In genomic region chr17:36813357-36813756, GRCh38 we compare ENCODE assay signal across 15 cellular contexts.
"Had no signal": no experiment of that assay in that cellular context is flagged by ENCODE, and none has a peak within 500 bp of the region (broad histone marks: within the 10 kb centered on the region; RNA-seq: fewer than 3 reads in every experiment).

No MANE protein-coding gene starts in this region.

- H3K4me3 ChIP-seq: esophagus squamous epithelium, gastroesophageal sphincter, ovary, right atrium auricular region, sigmoid colon, skin epidermis had no signal

- H3K4me3 Mint-ChIP-seq: dendritic cell treated with granulocyte-macrophage colony-stimulating factor and Interleukin-4, amounts not matched to agents 40 ng/mL and 50 ng/mL, for 4 days; effector memory CD8-positive, alpha-beta T cell; natural killer cell; neural crest cell had no signal

- FAIRE-seq: colon had no signal

- H3K27me3 ChIP-seq: ovary had no signal

- H3K36me3 ChIP-seq: esophagus squamous epithelium, gastroesophageal sphincter, ovary, right atrium auricular region, sigmoid colon had no signal

- H3K27ac ChIP-seq: esophagus squamous epithelium, gastroesophageal sphincter, ovary, right atrium auricular region, sigmoid colon, skin epidermis had no signal

- H3K27ac Mint-ChIP-seq: dendritic cell treated with granulocyte-macrophage colony-stimulating factor and Interleukin-4, amounts not matched to agents 40 ng/mL and 50 ng/mL, for 4 days; effector memory CD8-positive, alpha-beta T cell; natural killer cell had no signal

- H3K9me3 ChIP-seq: esophagus squamous epithelium, gastroesophageal sphincter, ovary, right atrium auricular region, sigmoid colon had no signal

- ATAC-seq: effector memory CD8-positive, alpha-beta T cell; gastroesophageal sphincter; natural killer cell had no signal

- H3K4me1 Mint-ChIP-seq: natural killer cell had no signal

- H3K9me3 Mint-ChIP-seq: dendritic cell treated with granulocyte-macrophage colony-stimulating factor and Interleukin-4, amounts not matched to agents 40 ng/mL and 50 ng/mL, for 4 days; effector memory CD8-positive, alpha-beta T cell; natural killer cell; neural crest cell had no signal

- H3K36me3 Mint-ChIP-seq: natural killer cell had no signal

- DNase-seq: effector memory CD8-positive, alpha-beta T cell; esophagus squamous epithelium; foreskin fibroblast; natural killer cell; nucleus accumbens; ovary; sigmoid colon; stimulated activated naive CD4-positive, alpha-beta T cell; trophoblast cell had no signal
